23 cellular contexts compared by ENCODE assay signal in the genomic region with DNA sequence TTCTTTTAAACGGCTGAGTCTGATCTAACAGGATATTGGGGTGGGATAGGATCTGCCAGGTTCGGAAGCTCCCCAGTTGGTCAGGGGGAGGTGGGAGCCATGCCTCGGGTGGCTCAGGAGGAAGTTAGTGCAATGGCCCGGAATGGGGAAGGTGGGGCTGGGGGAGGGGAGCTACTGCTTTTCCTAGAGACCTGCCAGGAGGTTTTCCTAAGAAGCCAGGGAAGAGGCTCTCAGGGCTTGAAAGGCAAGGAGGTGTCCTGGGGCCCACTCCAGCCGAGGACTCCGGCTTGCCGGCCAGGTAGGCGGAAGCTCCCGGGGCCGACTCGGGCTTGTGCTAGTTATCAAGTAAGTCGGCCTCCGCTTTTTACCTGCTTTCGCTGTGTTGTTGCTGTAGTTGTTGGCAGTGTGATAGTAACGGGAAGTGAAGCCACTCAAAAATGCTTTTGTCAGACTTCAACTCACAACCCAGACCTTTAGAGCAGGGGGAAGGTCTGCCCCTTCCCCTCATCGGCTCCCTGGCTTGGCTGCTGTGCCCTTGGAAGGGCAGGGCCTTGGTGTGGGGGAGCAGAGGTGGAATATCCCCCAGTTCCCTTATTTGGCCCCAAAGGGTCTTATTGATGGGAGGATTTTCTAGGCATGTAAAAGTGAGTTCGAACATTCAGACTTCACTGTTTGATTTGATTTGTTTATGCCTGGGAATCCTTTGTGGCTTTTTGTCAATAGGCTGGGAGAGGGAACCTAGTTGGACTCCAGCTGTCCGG. TPM values are rescaled to one million over a fixed set of nuclear protein-coding genes. Genes with fewer than 3 reads are reported as not detected.
DNase-seq lines count a peak whose midpoint lies in the region; ATAC-seq, FAIRE-seq and TF ChIP-seq lines count a peak whose summit lies in the region.
"Had no signal": no experiment of that assay in that cellular context is flagged by ENCODE, and none has a peak within 500 bp of the region (broad histone marks: within the 10 kb centered on the region; RNA-seq: fewer than 3 reads in every experiment).

No MANE protein-coding gene starts in this region.

- no peak overlapping the region for H3K4me3 Mint-ChIP-seq in activated T-cell treated with anti-CD3 and anti-CD28 coated beads, Interleukin-2, amount 50 U/mL, for 72 hours
- H3K4me3 Mint-ChIP-seq in activated T-cell treated with anti-CD3 and anti-CD28 coated beads, Interleukin-2, amount 50 U/mL, for 24 hours = no peak overlapping the region
- peak overlapping the region; percentile 24 for H3K4me3 Mint-ChIP-seq in mesothelial cell of epicardium
- H3K4me3 Mint-ChIP-seq: naive thymus-derived CD4-positive, alpha-beta T cell had no signal

- H2AFZ ChIP-seq in H1 (ENCODE audit: low read length) = no peak overlapping the region
- H2AFZ ChIP-seq in mammary epithelial cell (ENCODE audit: low read depth, low read length) = no peak overlapping the region

- peaks cover 6 to 7% of the 10 kb centered on the region in 2 experiments for H4K20me1 ChIP-seq in H1 (replicated peaks in 1 of 2; ENCODE audit: control insufficient read depth in 1 of 2, insufficient read depth in 2 of 2, low read length in 2 of 2)
- peaks cover 2% of the 10 kb centered on the region for H4K20me1 ChIP-seq in mammary epithelial cell (ENCODE audit: insufficient read depth, low read length)

- CTCF ChIA-PET in H1 (lab: Charles Lee; ENCODE audit: partially characterized antibody) (interaction anchor here (1.1 to 8.7 kb wide), 3 partner anchors 9 to 18 kb away, joined by 5 to 266 read pairs (median 29); a partner anchor contains a TSS), mammary epithelial cell (lab: Charles Lee; ENCODE audit: low non-redundant PET) (no interaction called here)

- 25% methylated on average over 17 of the region's 18 CpGs; no CpG with 5 or more reads in 1 of the 2 experiments for WGBS in H1 (ENCODE audit: extremely low coverage in 1 of 2, insufficient coverage in 1 of 2, insufficient read length in 1 of 2, insufficient replicate concordance in 2 of 2, low coverage in 1 of 2, low lambda C conversion rate in 2 of 2, missing lambda C conversion rate in 1 of 2), 2 experiments
- 22 to 43% methylated on average over 18 of the region's 18 CpGs for WGBS in body of pancreas, 2 donors
- 65% methylated on average over 18 of the region's 18 CpGs for WGBS in mammary epithelial cell (ENCODE audit: low coverage, missing lambda C conversion rate)
- WGBS in ovary, 3 donors = 41 to 55% (median 52%) methylated on average over 18 of the region's 18 CpGs

- no peak overlapping the region for H3K23ac ChIP-seq in H1 (ENCODE audit: insufficient read length)

- no peak for ATAC-seq in activated T-cell treated with anti-CD3 and anti-CD28 coated beads, Interleukin-2, amount 50 U/mL, for 72 hours (replicated peaks in 1 of 2)
- ATAC-seq in body of pancreas = no peak
- ATAC-seq: esophagus mucosa; naive thymus-derived CD4-positive, alpha-beta T cell; psoas muscle had no signal

- peak overlapping the region in 2 of 4 experiments; percentile 10 to 35; a peak in 4 of 8 replicates for H3K4me3 ChIP-seq in H1 (ENCODE audit: extremely low read depth in 1 of 4, insufficient read depth in 2 of 4, low read depth in 3 of 4, low read length in 4 of 4)
- H3K4me3 ChIP-seq in vagina = peak overlapping the region; percentile 57 to 60
- no peak overlapping the region for H3K4me3 ChIP-seq in body of pancreas
- H3K4me3 ChIP-seq in mammary epithelial cell (replicated peaks in 1 of 3; ENCODE audit: insufficient read depth in 1 of 3, low read depth in 2 of 3, low read length in 3 of 3) = no peak overlapping the region
- no peak overlapping the region for H3K4me3 ChIP-seq in ovary
- H3K4me3 ChIP-seq: cardiac muscle cell, lung, psoas muscle, skin epidermis had no signal

- FAIRE-seq in H1 (lab: Jason Lieb, UNC) = no peak
- FAIRE-seq: G401.6 had no signal

- H3K79me1 ChIP-seq in H1 (ENCODE audit: low read depth, low read length) = no peaks in the 10 kb centered on the region

- H3K4me1 Mint-ChIP-seq in activated T-cell treated with anti-CD3 and anti-CD28 coated beads, Interleukin-2, amount 50 U/mL, for 72 hours (ENCODE audit: low read depth) = no peaks in the 10 kb centered on the region
- peaks cover 16% of the 10 kb centered on the region for H3K4me1 Mint-ChIP-seq in activated T-cell treated with anti-CD3 and anti-CD28 coated beads, Interleukin-2, amount 50 U/mL, for 24 hours (ENCODE audit: low read depth)
- peaks cover 18% of the 10 kb centered on the region for H3K4me1 Mint-ChIP-seq in mesothelial cell of epicardium

- peak overlapping the region; percentile 46 for H3K27ac Mint-ChIP-seq in activated T-cell treated with anti-CD3 and anti-CD28 coated beads, Interleukin-2, amount 50 U/mL, for 72 hours
- no peak overlapping the region for H3K27ac Mint-ChIP-seq in activated T-cell treated with anti-CD3 and anti-CD28 coated beads, Interleukin-2, amount 50 U/mL, for 24 hours
- H3K27ac Mint-ChIP-seq in mesothelial cell of epicardium = no peak overlapping the region
- H3K27ac Mint-ChIP-seq: immature natural killer cell; naive thymus-derived CD4-positive, alpha-beta T cell had no signal

- no peak for TF ChIP-seq RAD21 in H1 (IDR thresholded peaks at IDR 0.05 in 1 of 2, conservative IDR thresholded peaks at IDR 0.05 in 1 of 2; ENCODE audit: low read depth in 2 of 2, low read length in 2 of 2)

- H3K18ac ChIP-seq in H1 (ENCODE audit: extremely low read depth, low read length) = peak overlapping the region; percentile 60

- no peak overlapping the region for H2BK20ac ChIP-seq in H1 (ENCODE audit: low read length)

- no peaks in the 10 kb centered on the region for H3K9me3 Mint-ChIP-seq in activated T-cell treated with anti-CD3 and anti-CD28 coated beads, Interleukin-2, amount 50 U/mL, for 72 hours
- H3K9me3 Mint-ChIP-seq in activated T-cell treated with anti-CD3 and anti-CD28 coated beads, Interleukin-2, amount 50 U/mL, for 24 hours = no peaks in the 10 kb centered on the region
- H3K9me3 Mint-ChIP-seq in mesothelial cell of epicardium = no peaks in the 10 kb centered on the region
- H3K9me3 Mint-ChIP-seq: immature natural killer cell had no signal

- TF ChIP-seq POLR2A in H1 (IDR thresholded peaks at IDR 0.05; ENCODE audit: control extremely low read depth in 1 of 2, low read depth in 2 of 2, low read length in 2 of 2) (no peak), vagina (IDR thresholded peaks at IDR 0.05) (no peak), body of pancreas (IDR thresholded peaks at IDR 0.05) (no peak), ovary (IDR thresholded peaks at IDR 0.05) (no peak)

- TF ChIP-seq CTCF in H1 (IDR thresholded peaks at IDR 0.05; ENCODE audit: control extremely low read depth in 1 of 3, insufficient read depth in 1 of 3, low read depth in 1 of 3, low read length in 3 of 3) (no peak), mesothelial cell of epicardium (IDR thresholded peaks at IDR 0.05; ENCODE audit: unreplicated experiment) (no peak), vagina (IDR thresholded peaks at IDR 0.05) (no peak), body of pancreas (IDR thresholded peaks at IDR 0.05) (no peak), mammary epithelial cell (conservative IDR thresholded peaks at IDR 0.05 in 1 of 2, IDR thresholded peaks at IDR 0.05 in 1 of 2; ENCODE audit: extremely low read depth in 1 of 2, insufficient read depth in 1 of 2, low read depth in 1 of 2, low read length in 2 of 2) (no peak), ovary (IDR thresholded peaks at IDR 0.05) (no peak)

- no peaks in the 10 kb centered on the region for H3K36me3 Mint-ChIP-seq in activated T-cell treated with anti-CD3 and anti-CD28 coated beads, Interleukin-2, amount 50 U/mL, for 72 hours (ENCODE audit: insufficient read depth in 2 of 2)
- H3K36me3 Mint-ChIP-seq in activated T-cell treated with anti-CD3 and anti-CD28 coated beads, Interleukin-2, amount 50 U/mL, for 24 hours (ENCODE audit: low read depth) = no peaks in the 10 kb centered on the region
- no peaks in the 10 kb centered on the region for H3K36me3 Mint-ChIP-seq in mesothelial cell of epicardium
- H3K36me3 Mint-ChIP-seq: immature natural killer cell; naive thymus-derived CD4-positive, alpha-beta T cell had no signal

- H3K9me3 ChIP-seq in H1 (ENCODE audit: insufficient read depth in 2 of 2, low read depth in 1 of 2, low read length in 1 of 2) (no peaks in the 10 kb centered on the region; a peak in 1 of 4 replicates), vagina (no peaks in the 10 kb centered on the region), body of pancreas (no peaks in the 10 kb centered on the region), mammary epithelial cell (replicated peaks; ENCODE audit: insufficient read depth, low read length) (no peaks in the 10 kb centered on the region), ovary (no peaks in the 10 kb centered on the region)
- H3K9me3 ChIP-seq: BE2C, psoas muscle had no signal

- no peak overlapping the region for H4K91ac ChIP-seq in H1 (replicated peaks; ENCODE audit: insufficient read length, low read length)

- in situ Hi-C loops in mammary epithelial cell (cut with MboI; ENCODE audit: low sequenced_read_pairs in 2 of 2) = no loop called here

- H2BK5ac ChIP-seq in H1 (ENCODE audit: low read depth, low read length) = peak overlapping the region; percentile 20; the same call in 1 of the 2 replicates

- peak overlapping the region; percentile 59 to 76 for H3K4me2 ChIP-seq in H1 (ENCODE audit: insufficient read depth in 1 of 2, low read depth in 2 of 2, low read length in 2 of 2)
- no peak overlapping the region for H3K4me2 ChIP-seq in mammary epithelial cell (ENCODE audit: insufficient read depth, low read depth, low read length)

- H3K79me2 ChIP-seq in H1 (ENCODE audit: control insufficient read depth in 1 of 2, insufficient read depth in 2 of 2, low read length in 2 of 2) (no peaks in the 10 kb centered on the region), mammary epithelial cell (ENCODE audit: insufficient read depth, low read length) (no peaks in the 10 kb centered on the region)

- no peak overlapping the region for H3K56ac ChIP-seq in H1 (replicated peaks; ENCODE audit: insufficient read length, low read depth, low read length)

- dilution Hi-C loops in mammary epithelial cell (cut with HindIII; ENCODE audit: low sequenced_read_pairs) = no loop called here

- peaks cover 50% of the 10 kb centered on the region for H3K27me3 Mint-ChIP-seq in activated T-cell treated with anti-CD3 and anti-CD28 coated beads, Interleukin-2, amount 50 U/mL, for 72 hours (ENCODE audit: low read depth)
- H3K27me3 Mint-ChIP-seq in activated T-cell treated with anti-CD3 and anti-CD28 coated beads, Interleukin-2, amount 50 U/mL, for 24 hours = peaks cover 67% of the 10 kb centered on the region
- H3K27me3 Mint-ChIP-seq in mesothelial cell of epicardium (ENCODE audit: low read depth) = peaks cover 83% of the 10 kb centered on the region

- no peak overlapping the region for H4K5ac ChIP-seq in H1 (ENCODE audit: insufficient read length, low read depth, low read length)

- POLR2A ChIA-PET in H1 (lab: Charles Lee; ENCODE audit: partially characterized antibody) = interaction anchor here (0.7 to 2.3 kb wide), 2 partner anchors 11 to 21 kb away, joined by 3 to 6 read pairs; a partner anchor contains a TSS

- H3K9ac ChIP-seq in H1 (replicated peaks in 1 of 4; ENCODE audit: extremely low read depth in 1 of 4, low read depth in 3 of 4, low read length in 3 of 4) = no peak overlapping the region
- no peak overlapping the region for H3K9ac ChIP-seq in mammary epithelial cell (ENCODE audit: insufficient read depth, low read length)

- H4K8ac ChIP-seq in H1 (ENCODE audit: extremely low read depth, insufficient read depth, low read length) = peak overlapping the region; percentile 43; the same call in 1 of the 2 replicates

- no peak overlapping the region for H3K14ac ChIP-seq in H1 (ENCODE audit: insufficient read length)

- H2BK15ac ChIP-seq in H1 (ENCODE audit: low read length) = no peak overlapping the region

- H3K27me3 ChIP-seq in H1 (replicated peaks in 1 of 4; ENCODE audit: control insufficient read depth in 3 of 4, extremely low read depth in 1 of 4, insufficient read depth in 3 of 4, low read length in 3 of 4) = peaks cover 43 to 77% (median 67%) of the 10 kb centered on the region in 4 experiments
- H3K27me3 ChIP-seq in vagina = no peaks in the 10 kb centered on the region
- peaks cover 0 to 19% of the 10 kb centered on the region in 2 donors for H3K27me3 ChIP-seq in body of pancreas
- peaks cover 43% of the 10 kb centered on the region for H3K27me3 ChIP-seq in mammary epithelial cell (ENCODE audit: insufficient read depth, low read length)
- H3K27me3 ChIP-seq in ovary = peaks cover 5% of the 10 kb centered on the region

- intact Hi-C loops in vagina (cut with DNase I) (no loop called here), body of pancreas (cut with DNase I) (no loop called here), mammary epithelial cell (cut with micrococcal nuclease) (no loop called here), ovary (cut with DNase I) (no loop called here)

- H2AK5ac ChIP-seq in H1 (ENCODE audit: low read depth, low read length) = no peak overlapping the region

- no peak overlapping the region for H2BK12ac ChIP-seq in H1 (ENCODE audit: low read depth, low read length)

- H3K36me3 ChIP-seq in H1 (ENCODE audit: control insufficient read depth in 2 of 4, insufficient read depth in 4 of 4, low read length in 3 of 4) (peaks cover 0 to 5% (median 0%) of the 10 kb centered on the region in 4 experiments; a peak in 1 of 8 replicates), vagina (no peaks in the 10 kb centered on the region), body of pancreas (replicated peaks in 1 of 2; ENCODE audit: insufficient read depth in 1 of 2, low read depth in 2 of 2) (no peaks in the 10 kb centered on the region), mammary epithelial cell (ENCODE audit: insufficient read depth, low read length) (no peaks in the 10 kb centered on the region), ovary (no peaks in the 10 kb centered on the region)
- H3K36me3 ChIP-seq: BE2C, cardiac muscle cell had no signal

- no peak overlapping the region for H2BK120ac ChIP-seq in H1 (replicated peaks; ENCODE audit: low read depth, low read length)

- no peak overlapping the region for H3K4ac ChIP-seq in H1 (replicated peaks; ENCODE audit: insufficient read length, low read depth, low read length)

- no peak for DNase-seq in activated T-cell treated with anti-CD3 and anti-CD28 coated beads, Interleukin-2, amount 50 U/mL, for 72 hours
- DNase-seq in activated T-cell treated with anti-CD3 and anti-CD28 coated beads, Interleukin-2, amount 50 U/mL, for 24 hours = no peak
- DNase-seq in H1 (ENCODE audit: low read depth in 1 of 2, low spot score in 2 of 2) (peak in 1 of 2 experiments; percentile 70), mesothelial cell of epicardium (ENCODE audit: low spot score in 2 of 2, unreplicated experiment in 2 of 2) (no peak), vagina (ENCODE audit: extremely low spot score in 2 of 2) (no peak), body of pancreas (no peak), mammary epithelial cell (no peak), ovary (no peak)
- DNase-seq: activated CD4-positive, alpha-beta T cell treated with anti-CD3 and anti-CD28 coated beads for 4 hours; activated CD8-positive, alpha-beta memory T cell treated with anti-CD3 and anti-CD28 coated beads, Interleukin-2, amount 50 U/mL, for 4 hours; activated effector memory CD4-positive, alpha-beta T cell treated with anti-CD3 and anti-CD28 coated beads, Interleukin-2, amount 50 U/mL, for 16 hours; BE2C; immature natural killer cell; IMR-90; naive thymus-derived CD4-positive, alpha-beta T cell; NCI-H1930; psoas muscle; stimulated activated CD4-positive, alpha-beta T cell treated with anti-CD3 and anti-CD28 coated beads, Interleukin-4, amount 100 ng/mL, for 1 hour had no signal

- H3K27ac ChIP-seq in H1 (ENCODE audit: low read depth, low read length) (no peak overlapping the region), vagina (peak overlapping the region; percentile 87), body of pancreas (no peak overlapping the region), mammary epithelial cell (ENCODE audit: insufficient read depth, low read depth, low read length) (no peak overlapping the region), ovary (no peak overlapping the region)
- H3K27ac ChIP-seq: cardiac muscle cell, psoas muscle had no signal

- H3K4me1 ChIP-seq in H1 (replicated peaks in 1 of 4; ENCODE audit: control insufficient read depth in 3 of 4, insufficient read depth in 4 of 4, low read length in 3 of 4) (peaks cover 9 to 41% (median 21%) of the 10 kb centered on the region in 4 experiments), vagina (peaks cover 53% of the 10 kb centered on the region), body of pancreas (peaks cover 13% of the 10 kb centered on the region), mammary epithelial cell (ENCODE audit: insufficient read depth, low read length) (no peaks in the 10 kb centered on the region), ovary (ENCODE audit: insufficient read depth) (peaks cover 4% of the 10 kb centered on the region)
- H3K4me1 ChIP-seq: BE2C, psoas muscle had no signal

- H3K23me2 ChIP-seq in H1 (ENCODE audit: low read depth, low read length) = peaks cover 4% of the 10 kb centered on the region; the same call in 1 of the 2 replicates

- no peak for TF ChIP-seq EP300 in H1 (IDR thresholded peaks at IDR 0.05; ENCODE audit: borderline replicate concordance in 1 of 2, low read depth in 2 of 2, low read length in 2 of 2)
- no peak for TF ChIP-seq EP300 in ovary (IDR thresholded peaks at IDR 0.05)

- no TSS peak for BruUV-seq in mammary epithelial cell (replicated peaks; lab: Mats Ljungman, UMichigan)

RNA-seq across cellular contexts. Expression of a gene that starts 5.4 kb away (rescaled TPM):
- under 1 TPM in 1 of 2 donors, not detected in 1; 0.07 TPM for total RNA-seq in activated T-cell treated with anti-CD3 and anti-CD28 coated beads, Interleukin-2, amount 50 U/mL, for 72 hours
- 0.04 and 0.06 TPM in 2 replicates for total RNA-seq in H1 (2021; fragmentation: NEBNext Ultra II Directional; extraction: Animal tissue kit (Norgen Biotek cat#: 25700))
- 0.06 and 0.13 TPM in 2 replicates for polyA plus RNA-seq in H1 (2011; rRNA removed)
- polyA plus RNA-seq in H1 (2011; cell fraction: cytosol; rRNA removed) = 0.16 TPM
- polyA plus RNA-seq in H1 (2011; cell fraction: nucleus; rRNA removed) = 0.34 TPM
- 0.20 to 0.34 TPM (median 0.27 TPM) in 4 replicates for polyA plus RNA-seq in H1 (2012, experiment 1 of 2)
- 0.07 TPM for polyA plus RNA-seq in H1 (2012, experiment 2 of 2)
- polyA plus RNA-seq in H1 (2013, experiment 1 of 2) = 0.04 TPM
- polyA plus RNA-seq in H1 (2013, experiment 2 of 2) = 0.04 TPM
- polyA minus RNA-seq in H1 (2011; rRNA and poly(A)+ RNA removed) = 0.09 and 0.22 TPM in 2 replicates
- polyA minus RNA-seq in H1 (2011; cell fraction: cytosol; rRNA and poly(A)+ RNA removed) = 0.29 TPM
- polyA minus RNA-seq in H1 (2011; cell fraction: nucleus; rRNA and poly(A)+ RNA removed) = 0.30 TPM
- total RNA-seq in mesothelial cell of epicardium = 3.0 to 3.2 TPM (median 3.1 TPM) in 3 replicates
- total RNA-seq in vagina = 9.3 TPM
- total RNA-seq in body of pancreas = 1 to 10 TPM; 2.0 to 7.3 TPM
- total RNA-seq in mammary epithelial cell = under 1 TPM in 1 of 2 donors, not detected in 1; under 0.01 TPM
- polyA plus RNA-seq in mammary epithelial cell = not detected
- polyA minus RNA-seq in mammary epithelial cell = not detected
- 1 to 10 TPM in 1 of 7 donors, under 1 TPM in 6; 0.11 to 1.7 (median 0.48) TPM for total RNA-seq in ovary
- under 1 TPM; 0.21 to 0.83 TPM for polyA plus RNA-seq in ovary
- polyA plus RNA-seq: immature natural killer cell had no signal

RNA-seq across cellular contexts. Expression of a gene that starts 21.5 kb away (rescaled TPM):
- 10 to 100 TPM; 10.7 to 11.0 TPM for total RNA-seq in activated T-cell treated with anti-CD3 and anti-CD28 coated beads, Interleukin-2, amount 50 U/mL, for 72 hours
- 11.1 and 11.2 TPM in 2 replicates for total RNA-seq in H1 (2021; fragmentation: NEBNext Ultra II Directional; extraction: Animal tissue kit (Norgen Biotek cat#: 25700))
- polyA plus RNA-seq in H1 (2011; rRNA removed) (11.3 and 16.1 TPM in 2 replicates), mammary epithelial cell (13.4 TPM), ovary (10 to 100 TPM; 12.0 to 22.2 TPM)
- polyA plus RNA-seq in H1 (2011; cell fraction: cytosol; rRNA removed) = 11.0 TPM
- 19.6 TPM for polyA plus RNA-seq in H1 (2011; cell fraction: nucleus; rRNA removed)
- polyA plus RNA-seq in H1 (2012, experiment 1 of 2) = 9.2 to 14.1 TPM (median 13.6 TPM) in 4 replicates
- 16.1 TPM for polyA plus RNA-seq in H1 (2012, experiment 2 of 2)
- polyA plus RNA-seq in H1 (2013, experiment 1 of 2) = 8.8 TPM
- 7.7 TPM for polyA plus RNA-seq in H1 (2013, experiment 2 of 2)
- polyA minus RNA-seq in H1 (2011; rRNA and poly(A)+ RNA removed) = 9.0 and 12.8 TPM in 2 replicates
- 4.8 TPM for polyA minus RNA-seq in H1 (2011; cell fraction: cytosol; rRNA and poly(A)+ RNA removed)
- 22.9 TPM for polyA minus RNA-seq in H1 (2011; cell fraction: nucleus; rRNA and poly(A)+ RNA removed)
- total RNA-seq in mesothelial cell of epicardium (14.3 to 16.5 TPM (median 14.6 TPM) in 3 replicates), vagina (23.1 TPM), body of pancreas (10 to 100 TPM; 21.1 to 23.1 TPM), mammary epithelial cell (10 to 100 TPM; 20.5 to 26.5 TPM), ovary (10 to 100 TPM; 12.8 to 24.4 (median 22.4) TPM)
- polyA minus RNA-seq in mammary epithelial cell = 27.1 TPM

Comparison
In these comparisons a context has a peak if more than half of its experiments do, and no peak if none do; other contexts are left out.
1. H3K4me3 ChIP-seq: peak in vagina (2 of 2); none in body of pancreas (0 of 2), mammary epithelial cell (0 of 3) and ovary (single experiment).